Comparison of ENCODE assay signal across 25 cellular contexts in genomic region chr2:26520065-26520464, GRCh38. TPM values are rescaled to one million over a fixed set of nuclear protein-coding genes. Genes with fewer than 3 reads are reported as not detected.
DNase-seq lines count a peak whose midpoint lies in the region; FAIRE-seq and TF ChIP-seq lines count a peak whose summit lies in the region.
"Had no signal": no experiment of that assay in that cellular context is flagged by ENCODE, and none has a peak within 500 bp of the region (broad histone marks: within the 10 kb centered on the region; RNA-seq: fewer than 3 reads in every experiment).

No MANE protein-coding gene starts in this region.

- H3K4me1 ChIP-seq in HEK293 (ENCODE audit: control insufficient read depth, insufficient read depth, low read length) (no peaks in the 10 kb centered on the region), thymus (ENCODE audit: control insufficient read depth, insufficient read depth, low read length) (peaks cover 22% of the 10 kb centered on the region)
- H3K4me1 ChIP-seq: SJSA1 had no signal

- no peaks in the 10 kb centered on the region for H3K9me3 Mint-ChIP-seq in T-helper 2 cell treated with Interferon-gamma antibody and Interleukin-4, amounts not matched to agents 5 μg/mL and 100 μg/mL, for 36 hours
- no peaks in the 10 kb centered on the region for H3K9me3 Mint-ChIP-seq in endothelial cell (ENCODE audit: unreplicated experiment)
- H3K9me3 Mint-ChIP-seq: H9 had no signal

- no peak overlapping the region for H3K4me3 Mint-ChIP-seq in T-helper 2 cell treated with Interferon-gamma antibody and Interleukin-4, amounts not matched to agents 5 μg/mL and 100 μg/mL, for 36 hours
- H3K4me3 Mint-ChIP-seq in endothelial cell (ENCODE audit: unreplicated experiment) = peak overlapping the region; percentile 11
- H3K4me3 Mint-ChIP-seq: H9 had no signal

- H3K4me3 ChIP-seq in HEK293 (ENCODE audit: low read depth, low read length) = no peak overlapping the region
- no peak overlapping the region for H3K4me3 ChIP-seq in thymus (ENCODE audit: low read length)
- H3K4me3 ChIP-seq: GM23248, K562, SJSA1 had no signal

- no peaks in the 10 kb centered on the region for H3K36me3 Mint-ChIP-seq in T-helper 2 cell treated with Interferon-gamma antibody and Interleukin-4, amounts not matched to agents 5 μg/mL and 100 μg/mL, for 36 hours (ENCODE audit: low read depth)
- H3K36me3 Mint-ChIP-seq in endothelial cell (ENCODE audit: low read depth, unreplicated experiment) = no peaks in the 10 kb centered on the region

- H3K36me3 ChIP-seq in HEK293 (ENCODE audit: control insufficient read depth in 2 of 2, insufficient read depth in 1 of 2, low read length in 2 of 2) (no peaks in the 10 kb centered on the region), thymus (ENCODE audit: control insufficient read depth, insufficient read depth) (no peaks in the 10 kb centered on the region)
- H3K36me3 ChIP-seq: SJSA1 had no signal

- H3K4me1 Mint-ChIP-seq in T-helper 2 cell treated with Interferon-gamma antibody and Interleukin-4, amounts not matched to agents 5 μg/mL and 100 μg/mL, for 36 hours (ENCODE audit: low read depth) = peaks cover 10% of the 10 kb centered on the region
- H3K4me1 Mint-ChIP-seq in endothelial cell (ENCODE audit: unreplicated experiment) = peaks cover 38% of the 10 kb centered on the region

- CTCF ChIA-PET in HEK293 (lab: Yijun Ruan, JAX) = interaction anchor here (0.8 to 5.5 kb wide), 6 partner anchors 11 to 58 kb away, joined by 3 to 37 read pairs (median 5); no protein-coding TSS in a partner anchor

- no peak for FAIRE-seq in frontal cortex (lab: Jason Lieb, UNC)
- FAIRE-seq: D721Med, K562, RCC 7860 had no signal

- no peaks in the 10 kb centered on the region for H3K9me3 ChIP-seq in HEK293 (ENCODE audit: control insufficient read depth, insufficient read depth, low read depth, low read length)
- no peaks in the 10 kb centered on the region for H3K9me3 ChIP-seq in thymus (ENCODE audit: control insufficient read depth)
- H3K9me3 ChIP-seq: SJSA1 had no signal

- POLR2A ChIA-PET in HEK293 (lab: Yijun Ruan, JAX) = interaction anchor here (1.4 kb wide), 1 partner anchor 17 kb away, joined by 4 read pairs; no protein-coding TSS in a partner anchor

- H3K27me3 Mint-ChIP-seq in T-helper 2 cell treated with Interferon-gamma antibody and Interleukin-4, amounts not matched to agents 5 μg/mL and 100 μg/mL, for 36 hours (ENCODE audit: low read depth) = peaks cover 11% of the 10 kb centered on the region
- H3K27me3 Mint-ChIP-seq in endothelial cell (ENCODE audit: unreplicated experiment) = no peaks in the 10 kb centered on the region

- in situ Hi-C loops in G401 (cut with HindIII; ENCODE audit: low sequenced_read_pairs) = no loop called here

- no peaks in the 10 kb centered on the region for H3K27me3 ChIP-seq in thymus (ENCODE audit: control insufficient read depth, insufficient read depth)

- H3K27ac Mint-ChIP-seq in T-helper 2 cell treated with Interferon-gamma antibody and Interleukin-4, amounts not matched to agents 5 μg/mL and 100 μg/mL, for 36 hours = peak overlapping the region; percentile 26
- peak overlapping the region; percentile 75 for H3K27ac Mint-ChIP-seq in endothelial cell (ENCODE audit: unreplicated experiment)
- H3K27ac Mint-ChIP-seq: H9 had no signal

- DNase-seq in T-helper 2 cell treated with Interferon-gamma antibody and Interleukin-4, amounts not matched to agents 5 μg/mL and 100 μg/mL, for 36 hours (ENCODE audit: low spot score) = no peak
- DNase-seq in T-helper 2 cell = no peak
- DNase-seq in endothelial cell (ENCODE audit: low spot score) = no peak
- DNase-seq in frontal cortex (ENCODE audit: low spot score in 2 of 2) = no peak
- DNase-seq in G401 (ENCODE audit: low spot score) = no peak
- DNase-seq in NCI-H2107 (lab: John Stamatoyannopoulos, UW) = no peak
- DNase-seq: ACHN, C1 segment of cervical spinal cord, DMS53, EL, GM23248, H9, NCI-H1092 treated with DMSO at 0.1 percent for 48 hours, NCI-H1436 treated with DMSO at 0.1 percent for 48 hours, NCI-H2029, NCI-H345, NCI-H524 had no signal

- 51% methylated on average over 2 of the region's 2 CpGs for WGBS in thymus

- TF ChIP-seq CTCF in HEK293 (tag by site-specific recombination; IDR thresholded peaks at IDR 0.05) (no peak), endothelial cell (IDR thresholded peaks at IDR 0.05; ENCODE audit: unreplicated experiment) (no peak)

- H3K27ac ChIP-seq in HEK293 (ENCODE audit: extremely low read depth, low read depth, low read length) (no peak overlapping the region), thymus (ENCODE audit: low read depth) (peak overlapping the region; percentile 67)
- H3K27ac ChIP-seq: 22Rv1, GM23248, SJSA1 had no signal

TF ChIP-seq in HEK293, 187 proteins besides CTCF, POLR2A, EP300 and RAD21:
- no peak for TF ChIP-seq ZNF133 (tag by site-specific recombination; IDR thresholded peaks at IDR 0.05)
- no peak for TF ChIP-seq MYNN (tag by site-specific recombination; IDR thresholded peaks at IDR 0.05; ENCODE audit: borderline replicate concordance)
- no peak for TF ChIP-seq SCRT1 (tag by site-specific recombination; IDR thresholded peaks at IDR 0.05; ENCODE audit: borderline replicate concordance)
- peak; percentile 55 for TF ChIP-seq ZNF335 (tag by site-specific recombination; conservative IDR thresholded peaks at IDR 0.05)

RNA-seq across cellular contexts. Expression of gene OTOF, which starts 42.1 kb away (rescaled TPM):
- total RNA-seq in endothelial cell (ENCODE audit: unreplicated experiment) (0.13 TPM), frontal cortex (1.6 TPM)
- polyA plus RNA-seq in thymus = 0.71 TPM
- 0.49 and 9.3 TPM in 2 replicates for total RNA-seq in G401 (2014; rRNA removed; shearing (Covaris generic))
- total RNA-seq: OCI-LY7, SJSA1 had no signal
